23 cellular contexts compared by ENCODE assay signal in the genomic region with DNA sequence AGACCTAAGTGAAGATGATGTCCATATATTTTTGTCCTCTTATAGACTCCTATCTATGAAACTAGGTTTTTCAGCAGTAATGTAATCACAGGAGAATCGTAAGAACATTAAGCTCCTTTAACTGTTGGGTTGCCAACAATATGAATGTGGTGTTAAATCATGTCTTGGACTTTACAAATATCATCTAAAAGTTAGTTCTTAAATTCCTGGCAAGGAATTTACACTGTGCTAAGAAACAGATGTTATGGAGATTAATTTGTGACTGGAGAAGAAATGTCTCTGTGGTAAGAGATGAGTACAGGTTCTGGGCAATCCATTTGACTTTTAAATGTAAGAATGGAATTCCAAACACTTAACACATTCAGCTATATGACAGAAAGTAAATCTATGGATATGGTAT. TPM values are rescaled to one million over a fixed set of nuclear protein-coding genes. Genes with fewer than 3 reads are reported as not detected.
"Had no signal": no experiment of that assay in that cellular context is flagged by ENCODE, and none has a peak within 500 bp of the region (broad histone marks: within the 10 kb centered on the region; RNA-seq: fewer than 3 reads in every experiment).

No MANE protein-coding gene starts in this region.

- ATAC-seq: gastroesophageal sphincter; left cardiac atrium; lower lobe of right lung; stimulated activated effector memory CD8-positive, alpha-beta T cell treated with anti-CD3 and anti-CD28 coated beads, Interleukin-12 subunit alpha, Interleukin-12 subunit beta, amount 100 ng/mL, for 72 hours; stimulated activated naive CD8-positive, alpha-beta T cell treated with anti-CD3 and anti-CD28 coated beads, Interleukin-15, Interleukin-2, amounts not matched to agents 100 U/mL and 50 U/mL, for 24 hours had no signal

- H3K27me3 Mint-ChIP-seq: memory B cell, type B pancreatic cell had no signal

- H3K4me3 ChIP-seq: coronary artery, gastroesophageal sphincter, hepatocyte, left ventricle myocardium inferior, lower lobe of right lung, smooth muscle cell, suprapubic skin, thyroid gland had no signal

- FAIRE-seq: urothelium cell line had no signal

- H3K27ac Mint-ChIP-seq: endodermal cell; memory B cell; nephron progenitor cell; stimulated activated effector memory CD8-positive, alpha-beta T cell treated with anti-CD3 and anti-CD28 coated beads, Interleukin-12 subunit alpha, Interleukin-12 subunit beta, amount 100 ng/mL, for 72 hours; type B pancreatic cell had no signal

- H3K27me3 ChIP-seq: gastroesophageal sphincter, hepatocyte, suprapubic skin, thyroid gland had no signal

- H3K36me3 ChIP-seq: gastroesophageal sphincter, left ventricle myocardium inferior, lower lobe of right lung, suprapubic skin, thyroid gland had no signal

- H3K4me1 ChIP-seq: left ventricle myocardium inferior, lower lobe of right lung, suprapubic skin, thyroid gland had no signal

- DNase-seq: effector CD4-positive, alpha-beta T cell; endodermal cell; kidney; left cardiac atrium; left ventricle myocardium inferior; lower lobe of right lung; midbrain; nephron progenitor cell; posterior cingulate gyrus; stimulated activated CD4-positive, alpha-beta T cell treated with anti-CD3 and anti-CD28 coated beads, Interleukin-2, amount 100 ng/mL, for 48 hours; stimulated activated CD8-positive, alpha-beta memory T cell treated with anti-CD3 and anti-CD28 coated beads, Interleukin-4, amount 100 ng/mL, for 48 hours; stimulated activated naive CD8-positive, alpha-beta T cell treated with anti-CD3 and anti-CD28 coated beads, Interleukin-15, Interleukin-2, amounts not matched to agents 100 U/mL and 50 U/mL, for 24 hours; thyroid gland had no signal

- H3K36me3 Mint-ChIP-seq: stimulated activated effector memory CD8-positive, alpha-beta T cell treated with anti-CD3 and anti-CD28 coated beads, Interleukin-12 subunit alpha, Interleukin-12 subunit beta, amount 100 ng/mL, for 72 hours; type B pancreatic cell had no signal

- H3K4me3 Mint-ChIP-seq: endodermal cell; memory B cell; nephron progenitor cell; stimulated activated effector memory CD8-positive, alpha-beta T cell treated with anti-CD3 and anti-CD28 coated beads, Interleukin-12 subunit alpha, Interleukin-12 subunit beta, amount 100 ng/mL, for 72 hours; type B pancreatic cell had no signal

- H3K27ac ChIP-seq: coronary artery, gastroesophageal sphincter, hepatocyte, left ventricle myocardium inferior, lower lobe of right lung, suprapubic skin, thyroid gland had no signal

- H3K9me3 ChIP-seq: gastroesophageal sphincter, lower lobe of right lung, suprapubic skin, thyroid gland had no signal

- H3K9me3 Mint-ChIP-seq: endodermal cell, type B pancreatic cell had no signal

- H3K4me1 Mint-ChIP-seq: stimulated activated effector memory CD8-positive, alpha-beta T cell treated with anti-CD3 and anti-CD28 coated beads, Interleukin-12 subunit alpha, Interleukin-12 subunit beta, amount 100 ng/mL, for 72 hours had no signal

RNA-seq across cellular contexts. Expression of gene CNKSR2, which starts 34.6 kb away (rescaled TPM):
- total RNA-seq: dermis microvascular lymphatic vessel endothelial cell had no signal
- polyA plus RNA-seq: smooth muscle cell had no signal
